1 cellular context compared by ENCODE assay signal in the genomic region with DNA sequence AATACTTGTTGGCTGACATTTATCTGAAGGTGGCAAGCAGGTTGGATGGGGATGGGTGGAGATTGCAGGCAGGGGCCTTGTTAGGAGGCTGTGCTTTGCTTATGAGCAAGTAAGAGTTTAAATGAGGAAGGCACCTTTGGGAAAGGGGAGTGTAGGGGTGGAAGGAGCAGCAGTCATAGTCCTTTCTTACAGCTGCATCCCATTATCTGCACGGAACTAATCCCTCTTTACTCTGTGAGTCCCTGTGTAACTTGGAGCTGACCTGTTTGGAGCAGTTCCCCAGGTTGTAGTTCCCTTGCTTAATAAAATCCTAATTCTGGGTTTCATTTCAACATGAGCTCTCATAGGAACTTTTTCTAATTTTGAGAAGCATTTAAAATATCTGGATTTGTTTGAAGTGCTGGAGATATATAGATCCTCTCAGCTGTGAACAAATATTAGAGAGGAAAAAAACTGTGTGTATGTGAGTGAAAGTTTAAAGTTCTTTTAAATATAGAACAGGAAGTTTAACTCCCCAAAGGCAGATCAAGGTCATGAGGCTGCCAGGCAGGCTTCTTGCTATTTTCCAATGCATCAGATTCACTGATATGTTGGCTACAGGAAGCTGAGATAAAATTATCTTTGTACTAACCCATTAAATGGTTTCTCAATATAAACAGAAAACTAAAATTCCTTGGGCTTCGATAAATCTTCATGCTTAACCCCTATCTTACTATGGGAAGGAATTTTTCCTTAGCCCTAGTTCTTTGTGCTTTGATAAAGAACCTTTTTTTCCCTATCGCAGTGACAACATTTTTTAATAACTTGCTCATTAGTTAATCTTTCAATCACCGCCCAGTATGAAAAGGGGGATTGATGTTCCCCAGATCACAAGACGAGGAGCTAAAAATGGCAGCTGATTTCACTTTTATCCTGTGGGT.
TF ChIP-seq lines count a peak whose summit lies in the region.

No MANE protein-coding gene starts in this region.

TF ChIP-seq in A549, 52 proteins besides CTCF, POLR2A, EP300 and RAD21 (continued from another document):
- TF ChIP-seq, protein P1, sequence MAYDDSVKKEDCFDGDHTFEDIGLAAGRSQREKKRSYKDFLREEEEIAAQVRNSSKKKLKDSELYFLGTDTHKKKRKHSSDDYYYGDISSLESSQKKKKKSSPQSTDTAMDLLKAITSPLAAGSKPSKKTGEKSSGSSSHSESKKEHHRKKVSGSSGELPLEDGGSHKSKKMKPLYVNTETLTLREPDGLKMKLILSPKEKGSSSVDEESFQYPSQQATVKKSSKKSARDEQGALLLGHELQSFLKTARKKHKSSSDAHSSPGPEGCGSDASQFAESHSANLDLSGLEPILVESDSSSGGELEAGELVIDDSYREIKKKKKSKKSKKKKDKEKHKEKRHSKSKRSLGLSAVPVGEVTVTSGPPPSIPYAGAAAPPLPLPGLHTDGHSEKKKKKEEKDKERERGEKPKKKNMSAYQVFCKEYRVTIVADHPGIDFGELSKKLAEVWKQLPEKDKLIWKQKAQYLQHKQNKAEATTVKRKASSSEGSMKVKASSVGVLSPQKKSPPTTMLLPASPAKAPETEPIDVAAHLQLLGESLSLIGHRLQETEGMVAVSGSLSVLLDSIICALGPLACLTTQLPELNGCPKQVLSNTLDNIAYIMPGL (CRISPR knock-in tag; IDR thresholded peaks at IDR 0.05; ENCODE audit: borderline replicate concordance), result no peak
- TF ChIP-seq, protein P2, sequence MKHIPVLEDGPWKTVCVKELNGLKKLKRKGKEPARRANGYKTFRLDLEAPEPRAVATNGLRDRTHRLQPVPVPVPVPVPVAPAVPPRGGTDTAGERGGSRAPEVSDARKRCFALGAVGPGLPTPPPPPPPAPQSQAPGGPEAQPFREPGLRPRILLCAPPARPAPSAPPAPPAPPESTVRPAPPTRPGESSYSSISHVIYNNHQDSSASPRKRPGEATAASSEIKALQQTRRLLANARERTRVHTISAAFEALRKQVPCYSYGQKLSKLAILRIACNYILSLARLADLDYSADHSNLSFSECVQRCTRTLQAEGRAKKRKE (CRISPR knock-in tag; IDR thresholded peaks at IDR 0.05; ENCODE audit: low read depth), result no peak
- TF ChIP-seq CHD4 (IDR thresholded peaks at IDR 0.05; ENCODE audit: borderline replicate concordance), result no peak
- no peak for TF ChIP-seq HDAC2 (IDR thresholded peaks at IDR 0.05)
- no peak for TF ChIP-seq JUN (IDR thresholded peaks at IDR 0.05)
- no peak for TF ChIP-seq FOSL2 (IDR thresholded peaks at IDR 0.05)
- TF ChIP-seq FOSL2 (CRISPR knock-in tag; IDR thresholded peaks at IDR 0.05), result no peak
- TF ChIP-seq, protein P3, sequence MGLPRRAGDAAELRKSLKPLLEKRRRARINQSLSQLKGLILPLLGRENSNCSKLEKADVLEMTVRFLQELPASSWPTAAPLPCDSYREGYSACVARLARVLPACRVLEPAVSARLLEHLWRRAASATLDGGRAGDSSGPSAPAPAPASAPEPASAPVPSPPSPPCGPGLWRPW (IDR thresholded peaks at IDR 0.05), result no peak
- no peak for TF ChIP-seq SMC3 (IDR thresholded peaks at IDR 0.05)
- TF ChIP-seq MAZ (IDR thresholded peaks at IDR 0.05; ENCODE audit: borderline replicate concordance, low read depth, low read length), result no peak
- no peak for TF ChIP-seq CBX2 (IDR thresholded peaks at IDR 0.05; ENCODE audit: borderline replicate concordance, low read depth)
- no peak for TF ChIP-seq MYC (IDR thresholded peaks at IDR 0.05; ENCODE audit: borderline replicate concordance, low read length)
- TF ChIP-seq HEYL (CRISPR knock-in tag; IDR thresholded peaks at IDR 0.05), result no peak
